14 cellular contexts compared by ENCODE assay signal in the genomic region with DNA sequence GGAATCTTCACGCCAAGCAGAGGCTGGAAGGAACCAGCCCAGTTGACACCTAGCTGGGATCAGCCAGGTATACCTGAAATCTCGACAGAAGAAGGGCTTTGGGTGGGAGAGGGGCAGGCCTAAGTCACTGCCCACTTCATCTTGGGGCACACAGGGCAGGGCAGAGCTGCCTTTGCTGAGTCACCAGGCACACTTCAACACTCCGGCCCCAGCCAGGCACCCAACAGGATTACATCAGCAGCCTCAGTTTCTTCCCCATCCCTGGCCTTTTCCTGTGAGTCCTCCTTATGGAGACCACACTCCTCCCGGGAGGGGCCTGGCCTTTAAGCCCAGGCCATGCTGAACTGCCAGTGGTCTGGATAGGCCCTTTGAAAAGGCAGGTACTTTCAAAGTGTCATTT.
A peak's percentile ranks its signal among the peaks of the same experiment; 100 is the strongest.
DNase-seq lines count a peak whose midpoint lies in the region; ATAC-seq and TF ChIP-seq lines count a peak whose summit lies in the region.
"Had no signal": no experiment of that assay in that cellular context is flagged by ENCODE, and none has a peak within 500 bp of the region (broad histone marks: within the 10 kb centered on the region; RNA-seq: fewer than 3 reads in every experiment).

No MANE protein-coding gene starts in this region.

- H3K36me3 Mint-ChIP-seq in CD14-positive monocyte: peaks cover 0 to 2% of the 10 kb centered on the region in 2 donors
- no peaks in the 10 kb centered on the region for H3K36me3 Mint-ChIP-seq in dendritic cell treated with granulocyte-macrophage colony-stimulating factor and Interleukin-4, amounts not matched to agents 40 ng/mL and 50 ng/mL, for 4 days (ENCODE audit: low read depth)

- peak; percentile 4 for ATAC-seq in GM19328 (IDR thresholded peaks at IDR 0.05; ENCODE audit: unreplicated experiment)
- peak; percentile 12 for ATAC-seq in HG03354 (IDR thresholded peaks at IDR 0.05; ENCODE audit: poor library complexity, severe bottlenecking, unreplicated experiment)
- no peak for ATAC-seq in GM21390 (IDR thresholded peaks at IDR 0.05; ENCODE audit: unreplicated experiment)
- no peak for ATAC-seq in GM21367 (IDR thresholded peaks at IDR 0.05; ENCODE audit: unreplicated experiment)
- no peak for ATAC-seq in GM21381 (IDR thresholded peaks at IDR 0.05; ENCODE audit: unreplicated experiment)

- H3K27me3 Mint-ChIP-seq in CD14-positive monocyte (ENCODE audit: low read depth in 3 of 3): peaks cover 3 to 6% (median 5%) of the 10 kb centered on the region in 3 donors
- H3K27me3 Mint-ChIP-seq in dendritic cell treated with granulocyte-macrophage colony-stimulating factor and Interleukin-4, amounts not matched to agents 40 ng/mL and 50 ng/mL, for 4 days: peaks cover 13% of the 10 kb centered on the region
- H3K27me3 Mint-ChIP-seq: stimulated activated naive CD8-positive, alpha-beta T cell treated with anti-CD3 and anti-CD28 coated beads, Interleukin-15, Interleukin-2, amounts not matched to agents 100 ng/mL and 50 ng/mL, for 24 hours had no signal

- peaks cover 26% of the 10 kb centered on the region for H3K4me1 Mint-ChIP-seq in CD14-positive monocyte
- peaks cover 36% of the 10 kb centered on the region for H3K4me1 Mint-ChIP-seq in dendritic cell treated with granulocyte-macrophage colony-stimulating factor and Interleukin-4, amounts not matched to agents 40 ng/mL and 50 ng/mL, for 4 days (ENCODE audit: low read depth)

- H3K9me3 Mint-ChIP-seq in CD14-positive monocyte: peaks cover 2 to 10% (median 4%) of the 10 kb centered on the region in 7 donors
- H3K9me3 Mint-ChIP-seq in dendritic cell treated with granulocyte-macrophage colony-stimulating factor and Interleukin-4, amounts not matched to agents 40 ng/mL and 50 ng/mL, for 4 days: no peaks in the 10 kb centered on the region
- H3K9me3 Mint-ChIP-seq: stimulated activated naive CD8-positive, alpha-beta T cell treated with anti-CD3 and anti-CD28 coated beads, Interleukin-15, Interleukin-2, amounts not matched to agents 100 ng/mL and 50 ng/mL, for 24 hours had no signal

- H3K27ac Mint-ChIP-seq in CD14-positive monocyte: peak overlapping the region; percentile 3 to 86 (median 71)
- H3K27ac Mint-ChIP-seq in dendritic cell treated with granulocyte-macrophage colony-stimulating factor and Interleukin-4, amounts not matched to agents 40 ng/mL and 50 ng/mL, for 4 days: peak overlapping the region; percentile 51
- H3K27ac Mint-ChIP-seq: stimulated activated naive CD8-positive, alpha-beta T cell treated with anti-CD3 and anti-CD28 coated beads, Interleukin-15, Interleukin-2, amounts not matched to agents 100 ng/mL and 50 ng/mL, for 24 hours had no signal

- peak; percentile 67 for DNase-seq in CD14-positive monocyte (ENCODE audit: low spot score)
- no peak for DNase-seq in coronary artery (ENCODE audit: low spot score)
- DNase-seq: foreskin melanocyte, NCI-H1092 treated with DMSO at 0.1 percent for 48 hours, T-helper 9 cell, uterus had no signal

- no peak overlapping the region for H3K27ac ChIP-seq in coronary artery
- H3K27ac ChIP-seq: adrenal gland, uterus had no signal

- peak overlapping the region in 1 of 2 donors; percentile 80 for H3K4me3 Mint-ChIP-seq in CD14-positive monocyte
- H3K4me3 Mint-ChIP-seq in dendritic cell treated with granulocyte-macrophage colony-stimulating factor and Interleukin-4, amounts not matched to agents 40 ng/mL and 50 ng/mL, for 4 days: no peak overlapping the region
- H3K4me3 Mint-ChIP-seq: stimulated activated naive CD8-positive, alpha-beta T cell treated with anti-CD3 and anti-CD28 coated beads, Interleukin-15, Interleukin-2, amounts not matched to agents 100 ng/mL and 50 ng/mL, for 24 hours had no signal

- TF ChIP-seq CTCF in CD14-positive monocyte (IDR thresholded peaks at IDR 0.05): no peak
- TF ChIP-seq CTCF in coronary artery (IDR thresholded peaks at IDR 0.05): no peak

- no peak overlapping the region for H3K4me3 ChIP-seq in coronary artery
- H3K4me3 ChIP-seq: adrenal gland, uterus had no signal

- intact Hi-C loops in CD14-positive monocyte (cut with micrococcal nuclease): loop anchor here in 1 of 2 donors (10.0 kb wide), 1 partner anchor 346 kb away; no protein-coding TSS in a partner anchor
- intact Hi-C loops in dendritic cell treated with granulocyte-macrophage colony-stimulating factor and Interleukin-4, amounts not matched to agents 40 ng/mL and 50 ng/mL, for 4 days (cut with micrococcal nuclease): no loop called here

Comparison
In these comparisons a context has a peak if more than half of its experiments do, and no peak if none do; other contexts are left out.
1. ATAC-seq: peak in GM19328 (single experiment) and HG03354 (single experiment); none in GM21390 (single experiment), GM21367 (single experiment) and GM21381 (single experiment).